ENCODE assay signal across 9 cellular contexts in the genomic region with DNA sequence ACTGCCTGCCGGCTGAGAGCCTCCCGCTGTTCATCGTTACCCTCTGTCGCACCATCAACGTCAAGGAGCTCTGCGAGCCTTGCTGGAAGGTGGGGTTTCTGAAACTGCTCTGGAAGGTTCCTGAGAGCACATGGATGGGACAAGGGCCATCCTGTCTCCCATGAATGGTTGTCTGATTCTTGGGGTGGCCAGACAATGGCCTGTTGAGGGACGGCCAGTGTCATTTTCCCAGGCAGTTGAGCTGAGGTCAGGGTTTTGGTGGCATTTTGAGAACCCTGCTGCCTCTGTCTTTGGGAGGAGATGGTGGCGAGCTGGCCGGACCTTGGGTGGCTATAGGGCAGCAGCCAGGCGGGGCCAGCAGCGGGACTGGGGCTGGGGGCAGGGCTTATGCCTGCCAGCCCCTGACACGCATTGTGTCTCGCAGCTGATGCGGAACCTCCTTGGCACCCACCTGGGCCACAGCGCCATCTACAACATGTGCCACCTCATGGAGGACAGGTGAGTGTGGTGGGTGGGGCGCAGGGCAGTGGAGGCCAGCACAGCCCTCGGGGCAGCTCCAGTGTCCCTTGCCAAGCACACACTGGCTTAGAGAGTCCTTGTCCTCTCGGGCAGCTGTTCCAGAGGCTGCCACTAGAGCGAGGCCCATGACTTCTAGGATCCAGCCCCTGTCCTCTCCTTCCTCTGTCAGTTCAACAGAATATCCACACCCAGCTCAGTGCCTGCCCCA. TPM values are rescaled to one million over a fixed set of nuclear protein-coding genes. Genes with fewer than 3 reads are reported as not detected.
A peak's percentile ranks its signal among the peaks of the same experiment; 100 is the strongest.
DNase-seq lines count a peak whose midpoint lies in the region; TF ChIP-seq lines count a peak whose summit lies in the region.
"Had no signal": no experiment of that assay in that cellular context is flagged by ENCODE, and none has a peak within 500 bp of the region (broad histone marks: within the 10 kb centered on the region; RNA-seq: fewer than 3 reads in every experiment).

No MANE protein-coding gene starts in this region.

- H3K36me3 ChIP-seq in sigmoid colon: peaks cover 6 to 80% (median 38%) of the 10 kb centered on the region in 4 donors

- no peak for TF ChIP-seq EP300 in sigmoid colon (IDR thresholded peaks at IDR 0.05)

- TF ChIP-seq CTCF in AG10803 (conservative IDR thresholded peaks at IDR 0.05; ENCODE audit: low read length) (peak; percentile 39), GM12873 (IDR thresholded peaks at IDR 0.05; ENCODE audit: insufficient read depth, low read depth, low read length, missing control alignments) (peak; percentile 31), sigmoid colon (IDR thresholded peaks at IDR 0.05) (no peak)

- 93 to 94% methylated on average over 19 of the region's 19 CpGs for WGBS in sigmoid colon, 2 donors

- peak; percentile 22 for DNase-seq in AG10803 (ENCODE audit: low read depth)
- peak; percentile 73 for DNase-seq in medulla oblongata (ENCODE audit: extremely low spot score)
- no peak for DNase-seq in sigmoid colon
- DNase-seq in GM03348 (ENCODE audit: low spot score): no peak
- no peak for DNase-seq in AG20443 (ENCODE audit: low spot score)
- no peak for DNase-seq in SIG-M5 treated with dmso at 0.1 percent for 504 hours (lab: John Stamatoyannopoulos, UW; ENCODE audit: unreplicated experiment)
- DNase-seq: tibial artery had no signal

- intact Hi-C loops in sigmoid colon (cut with DNase I): no loop called here

- peak overlapping the region; percentile 64 for H3K27ac ChIP-seq in angular gyrus (ENCODE audit: low read depth, low read length)
- H3K27ac ChIP-seq in sigmoid colon: no peak overlapping the region
- H3K27ac ChIP-seq: tibial artery had no signal

- H3K27me3 ChIP-seq in sigmoid colon: no peaks in the 10 kb centered on the region
- H3K27me3 ChIP-seq: tibial artery had no signal

- H3K4me1 ChIP-seq in sigmoid colon: no peaks in the 10 kb centered on the region
- H3K4me1 ChIP-seq: tibial artery had no signal

- TF ChIP-seq POLR2A in sigmoid colon (IDR thresholded peaks at IDR 0.05): no peak

- no peak overlapping the region for H3K4me3 ChIP-seq in AG10803 (ENCODE audit: low read length)
- no peak overlapping the region for H3K4me3 ChIP-seq in sigmoid colon
- H3K4me3 ChIP-seq: tibial artery had no signal

- no peaks in the 10 kb centered on the region for H3K9me3 ChIP-seq in sigmoid colon
- H3K9me3 ChIP-seq: tibial artery had no signal

RNA-seq across cellular contexts. Expression of a gene that starts 9.1 kb away (rescaled TPM):
- 10 to 100 TPM; 25.0 to 80.9 (median 36.9) TPM for total RNA-seq in sigmoid colon
- 10 to 100 TPM; 16.9 to 58.4 (median 31.2) TPM for polyA plus RNA-seq in sigmoid colon

RNA-seq across cellular contexts. Expression of a gene that starts 9.2 kb away (rescaled TPM):
- 10 to 100 TPM; 18.4 to 33.8 (median 25.6) TPM for total RNA-seq in sigmoid colon
- polyA plus RNA-seq in sigmoid colon: 10 to 100 TPM; 20.4 to 44.5 (median 35.6) TPM

RNA-seq across cellular contexts. Expression of a gene that starts 30.1 kb away (rescaled TPM):
- 10 to 100 TPM; 23.5 to 57.9 (median 29.5) TPM for total RNA-seq in sigmoid colon
- polyA plus RNA-seq in sigmoid colon: 100 to 1,000 TPM in 1 of 3 donors, 10 to 100 TPM in 2; 46.7 to 105 (median 65.4) TPM

RNA-seq across cellular contexts. Expression of a gene that starts 37.3 kb away (rescaled TPM):
- total RNA-seq in sigmoid colon: not detected
- polyA plus RNA-seq in sigmoid colon: under 1 TPM in 1 of 3 donors, not detected in 2; 0.71 TPM

RNA-seq across cellular contexts. Expression of a gene that starts 47.2 kb away (rescaled TPM):
- total RNA-seq in sigmoid colon: 10 to 100 TPM; 12.8 to 27.2 (median 17.7) TPM
- 10 to 100 TPM; 20.3 to 57.0 (median 21.0) TPM for polyA plus RNA-seq in sigmoid colon

Comparison
In these comparisons a context has a peak if more than half of its experiments do, and no peak if none do; other contexts are left out.
1. DNase-seq: peak in AG10803 (single experiment) and medulla oblongata (single experiment); none in sigmoid colon (single experiment), GM03348 (single experiment), AG20443 (single experiment) and SIG-M5 treated with dmso at 0.1 percent for 504 hours (single experiment).
2. CTCF ChIP-seq: peak in AG10803 (single experiment) and GM12873 (single experiment); none in sigmoid colon (0 of 4).